In genomic region chr3:125928816-125929545, GRCh38 we compare ENCODE assay signal across 8 cellular contexts. TPM values are rescaled to one million over a fixed set of nuclear protein-coding genes. Genes with fewer than 3 reads are reported as not detected.
DNase-seq lines count a peak whose midpoint lies in the region; TF ChIP-seq lines count a peak whose summit lies in the region.
"Not testable (repeated sequence)": the region's sequence is repeated elsewhere in the genome, so short reads cannot be mapped to it uniquely, and the experiment has no call there.

No MANE protein-coding gene starts in this region.

- not testable (repeated sequence) for H3K27me3 ChIP-seq in cardiac muscle cell

- TF ChIP-seq CTCF in C4-2B (conservative IDR thresholded peaks at IDR 0.05) (peak; percentile 52), cardiac muscle cell (IDR thresholded peaks at IDR 0.05; ENCODE audit: low read depth, low read length) (peak; percentile 49)

- DNase-seq in HUDEP-2 (lab: John Stamatoyannopoulos, UW; ENCODE audit: unreplicated experiment in 76 of 76) (peak in 51 of 76 experiments; percentile 4 to 71 (median 35)), NCI-H82 (lab: John Stamatoyannopoulos, UW) (peak; percentile 73), astrocyte of the hippocampus (ENCODE audit: low read depth, low spot score) (peak; percentile 55), cardiac muscle cell (ENCODE audit: low read depth in 1 of 2, low spot score in 1 of 2) (peak; percentile 42 to 53), nucleus accumbens (lab: John Stamatoyannopoulos, UW) (peak in 47 of 56 donors; percentile 3 to 85 (median 42))
- peak; percentile 79 for DNase-seq in activated CD4-positive, alpha-beta T cell treated with anti-CD3 and anti-CD28 coated beads for 48 hours
- DNase-seq in stimulated activated CD8-positive, alpha-beta memory T cell treated with anti-CD3 and anti-CD28 coated beads, Interleukin-2, amount 100 ng/mL, for 1 hour (ENCODE audit: low read depth in 2 of 2) = peak; percentile 27 to 38

- not testable (repeated sequence) for H3K9me3 ChIP-seq in cardiac muscle cell (ENCODE audit: low read depth)

- not testable (repeated sequence) for H3K27ac ChIP-seq in C4-2B, cardiac muscle cell

- H3K36me3 ChIP-seq in cardiac muscle cell = not testable (repeated sequence)

- H3K4me1 ChIP-seq in cardiac muscle cell (ENCODE audit: low read depth) = not testable (repeated sequence)

- H3K4me3 ChIP-seq in cardiac muscle cell = not testable (repeated sequence)

RNA-seq across cellular contexts. Expression of gene ROPN1B, which starts 40.0 kb away (rescaled TPM):
- not detected in 2 replicates for total RNA-seq in cardiac muscle cell
- polyA plus RNA-seq in cardiac muscle cell = not detected in 2 replicates
